ENCODE assay signal across 21 cellular contexts in the genomic region with DNA sequence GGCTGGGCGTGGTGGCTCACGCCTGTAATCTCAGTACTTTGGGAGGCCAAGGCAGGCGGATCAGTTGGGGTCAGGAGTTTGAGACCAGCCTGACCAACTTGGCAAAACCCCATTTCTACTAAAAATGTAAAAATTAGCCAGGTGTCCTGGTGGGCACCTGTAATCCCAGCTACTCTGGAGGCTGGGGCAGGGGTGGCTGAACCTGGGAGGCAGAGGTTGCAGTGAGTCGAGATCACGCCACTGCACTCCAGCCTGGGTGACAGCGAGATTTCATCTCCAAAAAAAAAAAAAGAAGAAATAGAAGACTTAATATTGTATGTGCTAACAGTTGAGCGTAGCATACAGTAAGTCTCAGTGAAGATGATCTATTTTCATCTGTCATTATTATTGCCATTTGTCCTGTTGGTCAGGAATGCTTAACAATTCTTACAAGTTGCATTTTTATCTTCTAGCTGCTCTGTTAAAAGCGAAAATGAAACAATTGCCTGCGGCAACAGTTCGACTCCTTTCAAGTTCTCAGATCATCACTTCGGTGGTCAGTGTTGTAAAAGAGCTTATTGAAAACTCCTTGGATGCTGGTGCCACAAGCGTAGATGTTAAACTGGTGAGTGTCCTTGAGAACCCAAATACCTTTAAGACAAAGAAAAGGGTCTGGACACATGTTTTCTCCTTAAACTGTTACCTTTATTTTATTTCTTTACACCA. TPM values are rescaled to one million over a fixed set of nuclear protein-coding genes. Genes with fewer than 3 reads are reported as not detected.
A peak's percentile ranks its signal among the peaks of the same experiment; 100 is the strongest.
DNase-seq lines count a peak whose midpoint lies in the region; ATAC-seq, FAIRE-seq and TF ChIP-seq lines count a peak whose summit lies in the region.
"Had no signal": no experiment of that assay in that cellular context is flagged by ENCODE, and none has a peak within 500 bp of the region (broad histone marks: within the 10 kb centered on the region; RNA-seq: fewer than 3 reads in every experiment).

No MANE protein-coding gene starts in this region.

- no peaks in the 10 kb centered on the region for H3K9me3 ChIP-seq in naive thymus-derived CD4-positive, alpha-beta T cell (ENCODE audit: control insufficient read depth in 2 of 3, low read length in 3 of 3)
- H3K9me3 ChIP-seq in H9 (ENCODE audit: control insufficient read depth, low read depth, low read length) (no peaks in the 10 kb centered on the region), GM23248 (ENCODE audit: low read depth) (no peaks in the 10 kb centered on the region)
- H3K9me3 ChIP-seq: body of pancreas, left lung had no signal

- no peak overlapping the region for H3K27ac ChIP-seq in naive thymus-derived CD4-positive, alpha-beta T cell (ENCODE audit: low read depth, low read length)
- H3K27ac ChIP-seq in H9 (ENCODE audit: insufficient read length, low read depth, low read length), result no peak overlapping the region
- no peak overlapping the region for H3K27ac ChIP-seq in GM23248
- H3K27ac ChIP-seq: body of pancreas, C4-2B, left lung had no signal

- no peak overlapping the region for H3K14ac ChIP-seq in H9 (ENCODE audit: insufficient read depth, low read length)

- H3K27me3 ChIP-seq in naive thymus-derived CD4-positive, alpha-beta T cell (ENCODE audit: control insufficient read depth in 2 of 2, insufficient read depth in 2 of 2, low read length in 2 of 2), result no peaks in the 10 kb centered on the region
- H3K27me3 ChIP-seq in H9 (ENCODE audit: insufficient read depth, low read length) (no peaks in the 10 kb centered on the region), GM23248 (replicated peaks; ENCODE audit: insufficient read depth) (no peaks in the 10 kb centered on the region)
- H3K27me3 ChIP-seq: body of pancreas, left lung had no signal

- H2BK20ac ChIP-seq in H9 (ENCODE audit: low read depth, low read length, poor library complexity, severe bottlenecking), result no peak overlapping the region

- no peaks in the 10 kb centered on the region for H3K79me1 ChIP-seq in H9 (ENCODE audit: insufficient read depth, low read depth, low read length, poor library complexity, severe bottlenecking)

- H3K36me3 ChIP-seq in naive thymus-derived CD4-positive, alpha-beta T cell (ENCODE audit: control insufficient read depth in 2 of 3, insufficient read depth in 3 of 3, low read length in 3 of 3), result peaks cover 0 to 30% (median 3%) of the 10 kb centered on the region in 3 experiments
- H3K36me3 ChIP-seq in GM23248 (ENCODE audit: low read depth), result peaks cover 17% of the 10 kb centered on the region

- no peaks in the 10 kb centered on the region for H3K23me2 ChIP-seq in H9 (ENCODE audit: insufficient read length, low read depth, low read length, poor library complexity, severe bottlenecking)

- no peak overlapping the region for H2BK5ac ChIP-seq in H9 (ENCODE audit: insufficient read length, low read length)

- H3K79me2 ChIP-seq in H9 (ENCODE audit: insufficient read depth, low read length) (peaks cover 9% of the 10 kb centered on the region; the same call in 1 of the 2 replicates), GM23248 (ENCODE audit: insufficient read depth) (peaks cover 53% of the 10 kb centered on the region)

- H3K27ac Mint-ChIP-seq in activated CD8-positive, alpha-beta T cell treated with anti-CD3 and anti-CD28 coated beads for 36 hours, result peak overlapping the region; percentile 46
- H3K27ac Mint-ChIP-seq in naive thymus-derived CD4-positive, alpha-beta T cell, result peak overlapping the region in 1 of 9 donors; percentile 80
- H3K27ac Mint-ChIP-seq in H9, result no peak overlapping the region; a peak in 1 of 7 replicates
- H3K27ac Mint-ChIP-seq in stimulated activated memory B cell treated with anti-CD40 and anti-IgM and Interleukin-4, amounts not matched to agents 10 μg/mL and 1 μg/mL and 100 μg/mL, for 72 hours, result no peak overlapping the region
- H3K27ac Mint-ChIP-seq: activated naive CD4-positive, alpha-beta T cell treated with anti-CD3 and anti-CD28 coated beads for 36 hours had no signal

- H3T11ph ChIP-seq in H9 (ENCODE audit: low read length), result no peak overlapping the region

- H4K91ac ChIP-seq in H9 (ENCODE audit: insufficient read length, low read depth, low read length), result no peak overlapping the region

- H2AK5ac ChIP-seq in H9 (ENCODE audit: insufficient read length, low read length), result no peak overlapping the region

- H3K4me1 ChIP-seq in naive thymus-derived CD4-positive, alpha-beta T cell (ENCODE audit: control insufficient read depth in 2 of 2, insufficient read depth in 2 of 2, low read length in 2 of 2), result peaks cover 0 to 7% of the 10 kb centered on the region in 2 donors
- H3K4me1 ChIP-seq in H9 (ENCODE audit: insufficient read depth, low read length) (no peaks in the 10 kb centered on the region), GM23248 (ENCODE audit: insufficient read depth) (no peaks in the 10 kb centered on the region)
- H3K4me1 ChIP-seq: body of pancreas, left lung had no signal

- no peaks in the 10 kb centered on the region for H3K9me3 Mint-ChIP-seq in activated T-cell treated with anti-CD3 and anti-CD28 coated beads, Interleukin-2, amount 50 U/mL, for 4 hours
- no peaks in the 10 kb centered on the region for H3K9me3 Mint-ChIP-seq in activated CD8-positive, alpha-beta T cell treated with anti-CD3 and anti-CD28 coated beads for 36 hours
- H3K9me3 Mint-ChIP-seq in naive thymus-derived CD4-positive, alpha-beta T cell, result no peaks in the 10 kb centered on the region
- H3K9me3 Mint-ChIP-seq in H9, result no peaks in the 10 kb centered on the region
- H3K9me3 Mint-ChIP-seq in stimulated activated memory B cell treated with anti-CD40 and anti-IgM and Interleukin-4, amounts not matched to agents 10 μg/mL and 1 μg/mL and 100 μg/mL, for 72 hours, result no peaks in the 10 kb centered on the region
- H3K9me3 Mint-ChIP-seq: activated naive CD4-positive, alpha-beta T cell treated with anti-CD3 and anti-CD28 coated beads for 36 hours had no signal

- H3K18ac ChIP-seq in H9 (ENCODE audit: insufficient read length, low read depth, low read length), result no peak overlapping the region

- H3K9me2 ChIP-seq in GM23248 (ENCODE audit: insufficient read depth), result no peaks in the 10 kb centered on the region

- H2BK120ac ChIP-seq in H9 (ENCODE audit: low read depth, low read length, poor library complexity, severe bottlenecking), result no peak overlapping the region

- no peak for ATAC-seq in activated T-cell treated with anti-CD3 and anti-CD28 coated beads, Interleukin-2, amount 50 U/mL, for 4 hours
- ATAC-seq in activated CD8-positive, alpha-beta T cell treated with anti-CD3 and anti-CD28 coated beads for 36 hours, result peak; percentile 53
- ATAC-seq in naive thymus-derived CD4-positive, alpha-beta T cell, result no peak
- no peak for ATAC-seq in stimulated activated memory B cell treated with anti-CD40 and anti-IgM and Interleukin-4, amounts not matched to agents 10 μg/mL and 1 μg/mL and 100 μg/mL, for 72 hours
- ATAC-seq: body of pancreas, K562, left lung, sciatic nerve had no signal

- no peak overlapping the region for H3K4me2 ChIP-seq in H9 (ENCODE audit: insufficient read depth, insufficient read length, low read length)
- H3K4me2 ChIP-seq in GM23248 (ENCODE audit: unreplicated experiment), result no peak overlapping the region

- no peak overlapping the region for H3K56ac ChIP-seq in H9 (ENCODE audit: insufficient read length, low read depth, low read length)

- no CpG with 5 or more reads among the region's 12 CpGs for WGBS in H9 (ENCODE audit: extremely low coverage, insufficient read length, low lambda C conversion rate)
- WGBS in GM23248 (ENCODE audit: low coverage in 1 of 2, low lambda C conversion rate in 2 of 2, missing lambda C conversion rate in 2 of 2), 2 experiments, result 94 to 96% methylated on average over 12 of the region's 12 CpGs

- peak overlapping the region; percentile 66 for H3K4me3 Mint-ChIP-seq in activated T-cell treated with anti-CD3 and anti-CD28 coated beads, Interleukin-2, amount 50 U/mL, for 4 hours
- H3K4me3 Mint-ChIP-seq in activated CD8-positive, alpha-beta T cell treated with anti-CD3 and anti-CD28 coated beads for 36 hours, result peak overlapping the region; percentile 60
- peak overlapping the region in 2 of 10 donors; percentile 57 to 69 for H3K4me3 Mint-ChIP-seq in naive thymus-derived CD4-positive, alpha-beta T cell
- no peak overlapping the region for H3K4me3 Mint-ChIP-seq in H9
- H3K4me3 Mint-ChIP-seq in stimulated activated memory B cell treated with anti-CD40 and anti-IgM and Interleukin-4, amounts not matched to agents 10 μg/mL and 1 μg/mL and 100 μg/mL, for 72 hours, result no peak overlapping the region
- H3K4me3 Mint-ChIP-seq: activated naive CD4-positive, alpha-beta T cell treated with anti-CD3 and anti-CD28 coated beads for 36 hours had no signal

- intact Hi-C loops in activated CD8-positive, alpha-beta T cell treated with anti-CD3 and anti-CD28 coated beads for 36 hours (cut with micrococcal nuclease), result no loop called here
- intact Hi-C loops in naive thymus-derived CD4-positive, alpha-beta T cell (cut with micrococcal nuclease), result no loop called here

- H2BK12ac ChIP-seq in H9 (ENCODE audit: insufficient read length, low read depth, low read length), result no peak overlapping the region

- H2AFZ ChIP-seq in H9 (ENCODE audit: low read length) (no peak overlapping the region), GM23248 (no peak overlapping the region)

- H3K36me3 Mint-ChIP-seq in activated T-cell treated with anti-CD3 and anti-CD28 coated beads, Interleukin-2, amount 50 U/mL, for 4 hours (ENCODE audit: insufficient read depth), result peaks cover 24% of the 10 kb centered on the region
- H3K36me3 Mint-ChIP-seq in activated CD8-positive, alpha-beta T cell treated with anti-CD3 and anti-CD28 coated beads for 36 hours (ENCODE audit: low read depth), result peaks cover 34% of the 10 kb centered on the region
- H3K36me3 Mint-ChIP-seq in naive thymus-derived CD4-positive, alpha-beta T cell, result peaks cover 2 to 40% (median 17%) of the 10 kb centered on the region in 5 donors
- peaks cover 17 to 50% (median 44%) of the 10 kb centered on the region in 3 experiments; a peak in 6 of 7 replicates for H3K36me3 Mint-ChIP-seq in H9 (ENCODE audit: insufficient read depth in 1 of 3, low read depth in 3 of 3)
- H3K36me3 Mint-ChIP-seq in stimulated activated memory B cell treated with anti-CD40 and anti-IgM and Interleukin-4, amounts not matched to agents 10 μg/mL and 1 μg/mL and 100 μg/mL, for 72 hours, result peaks cover 20% of the 10 kb centered on the region

- in situ Hi-C loops in GM23248 (cut with MboI), result no loop called here

- peak overlapping the region; percentile 36 for H3K4me3 ChIP-seq in naive thymus-derived CD4-positive, alpha-beta T cell (ENCODE audit: low read length)
- H3K4me3 ChIP-seq in GM23248, result no peak overlapping the region
- H3K4me3 ChIP-seq: body of pancreas, K562, left lung had no signal

- no peak overlapping the region for H4K5ac ChIP-seq in H9 (ENCODE audit: insufficient read length, low read depth, low read length)

- H4K8ac ChIP-seq in H9 (replicated peaks; ENCODE audit: insufficient read length, low read depth, low read length), result no peak overlapping the region

- H3F3A ChIP-seq in GM23248 (ENCODE audit: insufficient read depth), result no peaks in the 10 kb centered on the region

- TF ChIP-seq CTCF in activated CD8-positive, alpha-beta T cell treated with anti-CD3 and anti-CD28 coated beads for 36 hours (IDR thresholded peaks at IDR 0.05), result no peak
- TF ChIP-seq CTCF in H9 (conservative IDR thresholded peaks at IDR 0.05), result no peak

- POLR2A ChIA-PET in activated CD8-positive, alpha-beta T cell treated with anti-CD3 and anti-CD28 coated beads for 36 hours (lab: Charles Lee), result no interaction called here
- POLR2A ChIA-PET in naive thymus-derived CD4-positive, alpha-beta T cell (lab: Charles Lee), result no interaction called here

- H4K20me1 ChIP-seq in H9 (ENCODE audit: control insufficient read depth, insufficient read depth, insufficient read length), result no peaks in the 10 kb centered on the region
- H4K20me1 ChIP-seq in GM23248 (ENCODE audit: insufficient read depth), result no peaks in the 10 kb centered on the region

- H3K4me1 Mint-ChIP-seq in activated T-cell treated with anti-CD3 and anti-CD28 coated beads, Interleukin-2, amount 50 U/mL, for 4 hours (ENCODE audit: low read depth), result peaks cover 6% of the 10 kb centered on the region
- H3K4me1 Mint-ChIP-seq in activated CD8-positive, alpha-beta T cell treated with anti-CD3 and anti-CD28 coated beads for 36 hours (ENCODE audit: low read depth), result peaks cover 18% of the 10 kb centered on the region
- H3K4me1 Mint-ChIP-seq in naive thymus-derived CD4-positive, alpha-beta T cell, result peaks cover 0 to 12% (median 9%) of the 10 kb centered on the region in 7 donors
- peaks cover 0 to 2% of the 10 kb centered on the region in 2 experiments; a peak in 2 of 4 replicates for H3K4me1 Mint-ChIP-seq in H9
- H3K4me1 Mint-ChIP-seq in stimulated activated memory B cell treated with anti-CD40 and anti-IgM and Interleukin-4, amounts not matched to agents 10 μg/mL and 1 μg/mL and 100 μg/mL, for 72 hours, result peaks cover 14% of the 10 kb centered on the region

- no peak overlapping the region for H2BK15ac ChIP-seq in H9 (ENCODE audit: low read depth, low read length)

- H3K27me3 Mint-ChIP-seq in activated T-cell treated with anti-CD3 and anti-CD28 coated beads, Interleukin-2, amount 50 U/mL, for 4 hours (ENCODE audit: low read depth), result no peaks in the 10 kb centered on the region
- no peaks in the 10 kb centered on the region for H3K27me3 Mint-ChIP-seq in activated CD8-positive, alpha-beta T cell treated with anti-CD3 and anti-CD28 coated beads for 36 hours
- H3K27me3 Mint-ChIP-seq in naive thymus-derived CD4-positive, alpha-beta T cell, result no peaks in the 10 kb centered on the region
- no peaks in the 10 kb centered on the region for H3K27me3 Mint-ChIP-seq in H9 (ENCODE audit: low read depth)
- no peaks in the 10 kb centered on the region for H3K27me3 Mint-ChIP-seq in stimulated activated memory B cell treated with anti-CD40 and anti-IgM and Interleukin-4, amounts not matched to agents 10 μg/mL and 1 μg/mL and 100 μg/mL, for 72 hours

- no peak for TF ChIP-seq POLR2A in H54 (IDR thresholded peaks at IDR 0.05; ENCODE audit: low read depth, low read length)

- H3K9ac ChIP-seq in H9 (ENCODE audit: extremely low read depth, insufficient read length, low read length) (no peak overlapping the region), GM23248 (no peak overlapping the region)

- peak; percentile 82 for FAIRE-seq in H54 (lab: Jason Lieb, UNC)
- FAIRE-seq: K562 had no signal

- CTCF ChIA-PET in activated CD8-positive, alpha-beta T cell treated with anti-CD3 and anti-CD28 coated beads for 36 hours (lab: Charles Lee), result no interaction called here
- CTCF ChIA-PET in naive thymus-derived CD4-positive, alpha-beta T cell (lab: Charles Lee), result no interaction called here

- no peak overlapping the region for H3K4ac ChIP-seq in H9 (ENCODE audit: low read depth, low read length)

- H3K23ac ChIP-seq in H9 (ENCODE audit: insufficient read length, low read depth, low read length), result no peak overlapping the region

- no peak for DNase-seq in activated T-cell treated with anti-CD3 and anti-CD28 coated beads, Interleukin-2, amount 50 U/mL, for 4 hours
- DNase-seq in activated T-cell treated with anti-CD3 and anti-CD28 coated beads, Interleukin-2, amount 50 U/mL, for 1 hour, result no peak
- DNase-seq in H54 (ENCODE audit: insufficient read length, low spot score), result no peak
- DNase-seq in activated CD8-positive, alpha-beta T cell treated with anti-CD3 and anti-CD28 coated beads for 36 hours, result peak; percentile 12
- no peak for DNase-seq in naive thymus-derived CD4-positive, alpha-beta T cell
- no peak for DNase-seq in H9
- no peak for DNase-seq in GM23248
- DNase-seq: activated naive CD4-positive, alpha-beta T cell treated with anti-CD3 and anti-CD28 coated beads for 36 hours; body of pancreas; dermis blood vessel endothelial cell; EL; erythroblast; GOT3; left lung; NCI-H1417 treated with DMSO at 0.1 percent for 48 hours; NK-92 treated with Interleukin-12 subunit alpha and Interleukin-12 subunit beta, amount 100 ng/mL, for 24 hours; RPMI8226 had no signal

RNA-seq across cellular contexts. Expression of a gene that starts 7.2 kb away (rescaled TPM):
- 10 to 100 TPM; 30.7 to 34.1 (median 33.0) TPM for total RNA-seq in activated T-cell treated with anti-CD3 and anti-CD28 coated beads, Interleukin-2, amount 50 U/mL, for 4 hours
- 10 to 100 TPM; 44.3 to 58.5 TPM for total RNA-seq in activated CD8-positive, alpha-beta T cell treated with anti-CD3 and anti-CD28 coated beads for 36 hours
- total RNA-seq in naive thymus-derived CD4-positive, alpha-beta T cell, result 10 to 100 TPM; 18.2 to 30.1 (median 22.5) TPM
- 10 to 100 TPM; 11.1 to 13.7 TPM for polyA plus RNA-seq in naive thymus-derived CD4-positive, alpha-beta T cell
- 41.7 and 47.2 TPM in 2 replicates for total RNA-seq in H9 (2021)
- total RNA-seq in GM23248 (2014; rRNA removed; shearing (Covaris generic)), result 18.2 and 18.7 TPM in 2 replicates
- polyA plus RNA-seq in GM23248 (2016; fragmentation: Nextera tagmentation; extraction: Ambion mirVana), result 22.2 and 22.3 TPM in 2 replicates

RNA-seq across cellular contexts. Expression of a gene that starts 7.4 kb away (rescaled TPM):
- total RNA-seq in activated T-cell treated with anti-CD3 and anti-CD28 coated beads, Interleukin-2, amount 50 U/mL, for 4 hours, result 10 to 100 TPM; 81.1 to 93.3 (median 82.2) TPM
- 10 to 100 TPM; 48.2 to 53.7 TPM for total RNA-seq in activated CD8-positive, alpha-beta T cell treated with anti-CD3 and anti-CD28 coated beads for 36 hours
- total RNA-seq in naive thymus-derived CD4-positive, alpha-beta T cell, result 100 to 1,000 TPM in 4 of 5 experiments, 10 to 100 TPM in 1; 80.1 to 208 (median 142) TPM
- polyA plus RNA-seq in naive thymus-derived CD4-positive, alpha-beta T cell, result 10 to 100 TPM; 70.5 to 85.1 TPM
- 56.4 and 59.7 TPM in 2 replicates for total RNA-seq in H9 (2021)
- 71.3 and 74.2 TPM in 2 replicates for total RNA-seq in GM23248 (2014; rRNA removed; shearing (Covaris generic))
- 133 and 150 TPM in 2 replicates for polyA plus RNA-seq in GM23248 (2016; fragmentation: Nextera tagmentation; extraction: Ambion mirVana)

RNA-seq across cellular contexts. Expression of a gene that starts 28.9 kb away (rescaled TPM):
- 10 to 100 TPM; 10.3 to 12.3 (median 11.5) TPM for total RNA-seq in activated T-cell treated with anti-CD3 and anti-CD28 coated beads, Interleukin-2, amount 50 U/mL, for 4 hours
- 10 to 100 TPM; 14.7 to 16.2 TPM for total RNA-seq in activated CD8-positive, alpha-beta T cell treated with anti-CD3 and anti-CD28 coated beads for 36 hours
- 10 to 100 TPM in 2 of 5 experiments, 1 to 10 TPM in 3; 6.8 to 24.2 (median 7.2) TPM for total RNA-seq in naive thymus-derived CD4-positive, alpha-beta T cell
- 10 to 100 TPM; 16.2 to 18.2 TPM for polyA plus RNA-seq in naive thymus-derived CD4-positive, alpha-beta T cell
- 10.1 and 10.7 TPM in 2 replicates for total RNA-seq in H9 (2021)
- 5.3 and 7.5 TPM in 2 replicates for total RNA-seq in GM23248 (2014; rRNA removed; shearing (Covaris generic))
- polyA plus RNA-seq in GM23248 (2016; fragmentation: Nextera tagmentation; extraction: Ambion mirVana), result 5.6 and 6.5 TPM in 2 replicates

Comparison
In these comparisons a context has a peak if more than half of its experiments do, and no peak if none do; other contexts are left out.
1. H3K4me3 Mint-ChIP-seq: peak in activated T-cell treated with anti-CD3 and anti-CD28 coated beads, Interleukin-2, amount 50 U/mL, for 4 hours (single experiment) and activated CD8-positive, alpha-beta T cell treated with anti-CD3 and anti-CD28 coated beads for 36 hours (single experiment); none in H9 (0 of 2) and stimulated activated memory B cell treated with anti-CD40 and anti-IgM and Interleukin-4, amounts not matched to agents 10 μg/mL and 1 μg/mL and 100 μg/mL, for 72 hours (single experiment).